ENCODE assay signal across 28 cellular contexts in the genomic region with DNA sequence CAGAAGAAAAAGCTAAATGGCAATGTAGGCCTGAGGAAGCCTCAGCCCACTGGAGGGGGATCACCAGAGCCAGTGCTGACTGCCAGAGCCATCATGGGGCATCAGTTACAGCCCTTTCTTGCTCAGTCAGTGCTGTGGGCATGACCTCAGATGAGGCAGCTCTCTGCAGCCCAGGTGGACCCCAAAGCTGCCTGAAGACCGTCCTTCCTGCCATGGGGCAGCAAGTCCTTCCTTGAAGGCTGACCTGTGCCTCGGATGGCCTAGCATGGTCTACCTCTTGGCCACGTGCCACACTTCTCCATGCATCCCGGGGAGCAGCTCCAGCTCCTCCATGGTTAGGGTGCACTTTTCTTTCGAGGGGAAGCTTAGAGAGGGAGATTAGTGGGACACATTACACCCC.
A peak's percentile ranks its signal among the peaks of the same experiment; 100 is the strongest.
DNase-seq lines count a peak whose midpoint lies in the region; ATAC-seq, FAIRE-seq and TF ChIP-seq lines count a peak whose summit lies in the region.
"Had no signal": no experiment of that assay in that cellular context is flagged by ENCODE, and none has a peak within 500 bp of the region (broad histone marks: within the 10 kb centered on the region; RNA-seq: fewer than 3 reads in every experiment).

No MANE protein-coding gene starts in this region.

- no peaks in the 10 kb centered on the region for H3K36me3 Mint-ChIP-seq in osteocyte (ENCODE audit: unreplicated experiment)
- H3K36me3 Mint-ChIP-seq: CD14-positive monocyte; CD4-positive, alpha-beta memory T cell; CD4-positive, CD25-positive, alpha-beta regulatory T cell; CD8-positive, alpha-beta memory T cell had no signal

- DNase-seq in islet precursor cell (peak; percentile 34), osteocyte (ENCODE audit: extremely low spot score, unreplicated experiment) (peak; percentile 76), urothelium cell line (ENCODE audit: low spot score) (no peak), HK-2 (ENCODE audit: unreplicated experiment) (no peak), mesenteric fat pad (ENCODE audit: low spot score) (no peak), gastrocnemius medialis (no peak)
- DNase-seq: 8988T; ACHN; BE2C; C1 segment of cervical spinal cord; CD4-positive, alpha-beta memory T cell; CD4-positive, CD25-positive, alpha-beta regulatory T cell; CD8-positive, alpha-beta memory T cell; COR-L47; DMS 273 treated with DMSO at 0.1 percent for 48 hours; DMS153; DMS53; DMS79; DND-41; EL; GDM1 had no signal

- no peak overlapping the region for H3K27ac Mint-ChIP-seq in osteocyte (ENCODE audit: unreplicated experiment)
- H3K27ac Mint-ChIP-seq: CD14-positive monocyte; CD4-positive, alpha-beta memory T cell; CD4-positive, CD25-positive, alpha-beta regulatory T cell; CD8-positive, alpha-beta memory T cell had no signal

- H3K27me3 ChIP-seq in gastrocnemius medialis, result no peaks in the 10 kb centered on the region
- H3K27me3 ChIP-seq: BE2C, BLaER1 had no signal

- no peak overlapping the region for H3K4me3 ChIP-seq in gastrocnemius medialis
- H3K4me3 ChIP-seq: BLaER1, GM12878 had no signal

- H3K9me3 Mint-ChIP-seq in osteocyte (ENCODE audit: unreplicated experiment), result no peaks in the 10 kb centered on the region

- H3K9me3 ChIP-seq in gastrocnemius medialis, result no peaks in the 10 kb centered on the region
- H3K9me3 ChIP-seq: BE2C, BLaER1 had no signal

- no peak overlapping the region for H3K4me3 Mint-ChIP-seq in osteocyte (ENCODE audit: unreplicated experiment)
- H3K4me3 Mint-ChIP-seq: CD14-positive monocyte; CD4-positive, alpha-beta memory T cell; CD4-positive, CD25-positive, alpha-beta regulatory T cell; CD8-positive, alpha-beta memory T cell had no signal

- H3K27me3 Mint-ChIP-seq in osteocyte (ENCODE audit: unreplicated experiment), result no peaks in the 10 kb centered on the region
- H3K27me3 Mint-ChIP-seq: CD4-positive, alpha-beta memory T cell; CD4-positive, CD25-positive, alpha-beta regulatory T cell had no signal

- no peaks in the 10 kb centered on the region for H3K36me3 ChIP-seq in gastrocnemius medialis
- H3K36me3 ChIP-seq: BE2C, BLaER1 had no signal

- TF ChIP-seq CTCF in osteocyte (IDR thresholded peaks at IDR 0.05) (no peak), gastrocnemius medialis (IDR thresholded peaks at IDR 0.05 in 4 of 5, conservative IDR thresholded peaks at IDR 0.05 in 1 of 5) (no peak)

- H3K27ac ChIP-seq in gastrocnemius medialis, result no peak overlapping the region
- H3K27ac ChIP-seq: BLaER1 had no signal

- in situ Hi-C loops in gastrocnemius medialis (cut with MboI; ENCODE audit: low sequenced_read_pairs in 4 of 4), result no loop called here

- no peaks in the 10 kb centered on the region for H3K4me1 ChIP-seq in gastrocnemius medialis
- H3K4me1 ChIP-seq: BE2C, BLaER1 had no signal

- H3K4me1 Mint-ChIP-seq in osteocyte (ENCODE audit: unreplicated experiment), result peaks cover 14% of the 10 kb centered on the region
- H3K4me1 Mint-ChIP-seq: CD4-positive, alpha-beta memory T cell; CD4-positive, CD25-positive, alpha-beta regulatory T cell; CD8-positive, alpha-beta memory T cell had no signal

- ATAC-seq in gastrocnemius medialis, result no peak
- ATAC-seq: GM12878 had no signal

- intact Hi-C loops in gastrocnemius medialis (cut with DNase I; ENCODE audit: low total_unique reads), result no loop called here

- TF ChIP-seq POLR2A in gastrocnemius medialis (IDR thresholded peaks at IDR 0.05), result no peak

- FAIRE-seq in urothelium cell line (lab: Jason Lieb, UNC), result peak; percentile 74
- FAIRE-seq: A204.1, GM12878, GM12892, GM18507, GM19239 had no signal

Comparison
In these comparisons a context has a peak if more than half of its experiments do, and no peak if none do; other contexts are left out.
1. DNase-seq: peak in islet precursor cell (single experiment) and osteocyte (single experiment); none in urothelium cell line (single experiment), HK-2 (single experiment), mesenteric fat pad (single experiment) and gastrocnemius medialis (0 of 2).